27 cellular contexts compared by ENCODE assay signal in the genomic region with DNA sequence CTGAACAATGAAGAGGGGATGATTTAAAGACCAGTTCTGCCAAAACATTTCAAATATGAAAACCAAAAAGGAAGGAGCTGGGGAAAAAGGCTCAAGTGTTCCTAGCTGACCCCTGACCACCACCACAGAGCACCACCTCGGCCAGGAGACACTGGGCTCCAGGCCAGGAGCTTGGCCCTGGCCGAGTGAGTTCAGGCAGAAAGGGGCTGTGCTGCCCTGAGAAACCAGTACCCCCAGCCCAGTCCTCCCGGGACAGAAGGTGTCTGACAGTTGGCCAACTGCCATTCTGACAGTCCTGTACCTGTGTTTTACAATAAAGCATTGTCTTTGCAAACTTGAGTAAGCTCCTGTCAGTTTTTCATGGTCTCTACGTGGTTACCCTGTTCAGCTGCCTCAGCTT.
DNase-seq lines count a peak whose midpoint lies in the region; ATAC-seq, FAIRE-seq and TF ChIP-seq lines count a peak whose summit lies in the region.
"Had no signal": no experiment of that assay in that cellular context is flagged by ENCODE, and none has a peak within 500 bp of the region (broad histone marks: within the 10 kb centered on the region; RNA-seq: fewer than 3 reads in every experiment).

No MANE protein-coding gene starts in this region.

- POLR2A ChIA-PET in Caco-2 (lab: Charles Lee) = no interaction called here

- H3K36me3 ChIP-seq in Caco-2 (ENCODE audit: control insufficient read depth, insufficient read depth, low read length) (no peaks in the 10 kb centered on the region), hepatocyte (replicated peaks; ENCODE audit: insufficient read depth, low read depth) (no peaks in the 10 kb centered on the region)
- H3K36me3 ChIP-seq: SJCRH30 had no signal

- intact Hi-C loops in Caco-2 (cut with micrococcal nuclease; ENCODE audit: unreplicated experiment) = no loop called here

- no peaks in the 10 kb centered on the region for H4K20me1 ChIP-seq in hepatocyte (ENCODE audit: insufficient read depth, poor library complexity, severe bottlenecking)
- H4K20me1 ChIP-seq: BLaER1 treated with 17β-estradiol and CSF1 and Interleukin-3, amounts not matched to agents 10 nM and 100 nM had no signal

- H3K4me1 ChIP-seq in Caco-2 (no peaks in the 10 kb centered on the region), hepatocyte (ENCODE audit: insufficient read depth) (no peaks in the 10 kb centered on the region)
- H3K4me1 ChIP-seq: SJCRH30 had no signal

- peak overlapping the region; percentile 40 for H3K27ac Mint-ChIP-seq in Caco-2 (ENCODE audit: unreplicated experiment)
- peak overlapping the region; percentile 2 for H3K27ac Mint-ChIP-seq in stimulated activated effector memory CD8-positive, alpha-beta T cell treated with anti-CD3 and anti-CD28 coated beads, Interleukin-12 subunit alpha, Interleukin-12 subunit beta, amount 100 ng/mL, for 72 hours
- H3K27ac Mint-ChIP-seq in stimulated activated memory B cell treated with anti-CD40 and anti-IgM and Interleukin-4, amounts not matched to agents 10 μg/mL and 1 μg/mL and 100 μg/mL, for 72 hours = no peak overlapping the region

- no peak overlapping the region for H3K4me3 Mint-ChIP-seq in Caco-2 (ENCODE audit: unreplicated experiment)
- no peak overlapping the region for H3K4me3 Mint-ChIP-seq in stimulated activated effector memory CD8-positive, alpha-beta T cell treated with anti-CD3 and anti-CD28 coated beads, Interleukin-12 subunit alpha, Interleukin-12 subunit beta, amount 100 ng/mL, for 72 hours
- no peak overlapping the region for H3K4me3 Mint-ChIP-seq in stimulated activated memory B cell treated with anti-CD40 and anti-IgM and Interleukin-4, amounts not matched to agents 10 μg/mL and 1 μg/mL and 100 μg/mL, for 72 hours
- H3K4me3 Mint-ChIP-seq: CD4-positive, alpha-beta memory T cell had no signal

- H3K27me3 ChIP-seq in Caco-2 (replicated peaks; ENCODE audit: control insufficient read depth, insufficient read depth, low read length) = no peaks in the 10 kb centered on the region
- no peaks in the 10 kb centered on the region for H3K27me3 ChIP-seq in hepatocyte
- H3K27me3 ChIP-seq: BLaER1 treated with 17β-estradiol and CSF1 and Interleukin-3, amounts not matched to agents 10 nM and 100 nM; SJCRH30 had no signal

- H3K36me3 Mint-ChIP-seq in Caco-2 (ENCODE audit: insufficient read depth, unreplicated experiment) = peaks cover 23% of the 10 kb centered on the region
- peaks cover 15% of the 10 kb centered on the region for H3K36me3 Mint-ChIP-seq in stimulated activated effector memory CD8-positive, alpha-beta T cell treated with anti-CD3 and anti-CD28 coated beads, Interleukin-12 subunit alpha, Interleukin-12 subunit beta, amount 100 ng/mL, for 72 hours
- peaks cover 44% of the 10 kb centered on the region for H3K36me3 Mint-ChIP-seq in stimulated activated memory B cell treated with anti-CD40 and anti-IgM and Interleukin-4, amounts not matched to agents 10 μg/mL and 1 μg/mL and 100 μg/mL, for 72 hours

- H2AFZ ChIP-seq in hepatocyte = no peak overlapping the region

- peak overlapping the region; percentile 64 for H3K27ac ChIP-seq in hepatocyte
- H3K27ac ChIP-seq: SJCRH30 had no signal

- no peaks in the 10 kb centered on the region for H3K9me3 Mint-ChIP-seq in Caco-2 (ENCODE audit: unreplicated experiment)
- H3K9me3 Mint-ChIP-seq in stimulated activated effector memory CD8-positive, alpha-beta T cell treated with anti-CD3 and anti-CD28 coated beads, Interleukin-12 subunit alpha, Interleukin-12 subunit beta, amount 100 ng/mL, for 72 hours = no peaks in the 10 kb centered on the region
- no peaks in the 10 kb centered on the region for H3K9me3 Mint-ChIP-seq in stimulated activated memory B cell treated with anti-CD40 and anti-IgM and Interleukin-4, amounts not matched to agents 10 μg/mL and 1 μg/mL and 100 μg/mL, for 72 hours
- H3K9me3 Mint-ChIP-seq: CD4-positive, alpha-beta memory T cell had no signal

- CTCF ChIA-PET in Caco-2 (lab: Charles Lee) = interaction anchor here (0.5 kb wide), 1 partner anchor 204 kb away, joined by 3 read pairs; no protein-coding TSS in a partner anchor

- no peaks in the 10 kb centered on the region for H3K9me3 ChIP-seq in Caco-2
- no peaks in the 10 kb centered on the region for H3K9me3 ChIP-seq in hepatocyte (ENCODE audit: low read depth)
- H3K9me3 ChIP-seq: SJCRH30 had no signal

- DNase-seq in Caco-2 = no peak
- DNase-seq in HTR-8/SVneo (ENCODE audit: insufficient read length, low spot score) = no peak
- no peak for DNase-seq in hepatocyte (ENCODE audit: low spot score)
- DNase-seq in stimulated activated effector memory CD8-positive, alpha-beta T cell treated with anti-CD3 and anti-CD28 coated beads, Interleukin-12 subunit alpha, Interleukin-12 subunit beta, amount 100 ng/mL, for 72 hours (ENCODE audit: low spot score in 2 of 2) = no peak
- no peak for DNase-seq in SIG-M5 (lab: John Stamatoyannopoulos, UW)
- no peak for DNase-seq in HT-29 (ENCODE audit: low spot score)
- DNase-seq in amniotic stem cell (lab: John Stamatoyannopoulos, UW) = no peak
- DNase-seq: AML-193; CD4-positive, alpha-beta memory T cell; COR-L47; DMS79 treated with DMSO at 0.1 percent for 48 hours; GF-D8; GOT3; HCEC 1CT; NCI-H1105; NCI-H146; NCI-H1930; NCI-H2107; NCI-H524; NCI-H748 treated with DMSO at 0.1 percent for 48 hours; SJCRH30 had no signal

- H3K4me1 Mint-ChIP-seq in Caco-2 (ENCODE audit: low read depth, unreplicated experiment) = no peaks in the 10 kb centered on the region
- no peaks in the 10 kb centered on the region for H3K4me1 Mint-ChIP-seq in stimulated activated effector memory CD8-positive, alpha-beta T cell treated with anti-CD3 and anti-CD28 coated beads, Interleukin-12 subunit alpha, Interleukin-12 subunit beta, amount 100 ng/mL, for 72 hours
- H3K4me1 Mint-ChIP-seq in stimulated activated memory B cell treated with anti-CD40 and anti-IgM and Interleukin-4, amounts not matched to agents 10 μg/mL and 1 μg/mL and 100 μg/mL, for 72 hours = peaks cover 4% of the 10 kb centered on the region

- H3K4me2 ChIP-seq in hepatocyte = no peak overlapping the region

- BruUV-seq in Caco-2 (replicated peaks; lab: Mats Ljungman, UMichigan) = no TSS peak

- peak; percentile 40 for FAIRE-seq in HTR-8/SVneo (lab: Jason Lieb, UNC)
- FAIRE-seq: A204.1, GM12891, RCC 7860 had no signal

- no peaks in the 10 kb centered on the region for H3K79me2 ChIP-seq in hepatocyte

- no peak overlapping the region for H3K4me3 ChIP-seq in Caco-2 (ENCODE audit: low read depth, low read length)
- H3K4me3 ChIP-seq in hepatocyte = no peak overlapping the region
- H3K4me3 ChIP-seq: BLaER1 treated with 17β-estradiol and CSF1 and Interleukin-3, amounts not matched to agents 10 nM and 100 nM; SJCRH30 had no signal

- H3K27me3 Mint-ChIP-seq in Caco-2 (ENCODE audit: insufficient read depth, unreplicated experiment) = no peaks in the 10 kb centered on the region
- no peaks in the 10 kb centered on the region for H3K27me3 Mint-ChIP-seq in stimulated activated memory B cell treated with anti-CD40 and anti-IgM and Interleukin-4, amounts not matched to agents 10 μg/mL and 1 μg/mL and 100 μg/mL, for 72 hours
- H3K27me3 Mint-ChIP-seq: CD4-positive, alpha-beta memory T cell had no signal

- ATAC-seq in stimulated activated effector memory CD8-positive, alpha-beta T cell treated with anti-CD3 and anti-CD28 coated beads, Interleukin-12 subunit alpha, Interleukin-12 subunit beta, amount 100 ng/mL, for 72 hours = no peak
- no peak for ATAC-seq in stimulated activated memory B cell treated with anti-CD40 and anti-IgM and Interleukin-4, amounts not matched to agents 10 μg/mL and 1 μg/mL and 100 μg/mL, for 72 hours
- ATAC-seq: SK-N-SH treated with all-trans-retinoic acid at 6 μM for 48 hours had no signal

- TF ChIP-seq CTCF in Caco-2 (IDR thresholded peaks at IDR 0.05; ENCODE audit: insufficient read depth in 1 of 2, low read depth in 1 of 2, low read length in 1 of 2, severe bottlenecking in 1 of 2, unreplicated experiment in 1 of 2) (no peak), hepatocyte (IDR thresholded peaks at IDR 0.05; ENCODE audit: poor library complexity) (no peak)

- WGBS in hepatocyte (ENCODE audit: low lambda C conversion rate, missing lambda C conversion rate) = 85% methylated on average over 4 of the region's 4 CpGs

- H3K9me2 ChIP-seq in hepatocyte (replicated peaks; ENCODE audit: insufficient read depth) = no peaks in the 10 kb centered on the region
